18 cellular contexts compared by ENCODE assay signal in genomic region chr2:179247318-179248023, GRCh38. TPM values are rescaled to one million over a fixed set of nuclear protein-coding genes. Genes with fewer than 3 reads are reported as not detected.
DNase-seq lines count a peak whose midpoint lies in the region; ATAC-seq and TF ChIP-seq lines count a peak whose summit lies in the region.
"Had no signal": no experiment of that assay in that cellular context is flagged by ENCODE, and none has a peak within 500 bp of the region (broad histone marks: within the 10 kb centered on the region; RNA-seq: fewer than 3 reads in every experiment).

No MANE protein-coding gene starts in this region.

- H3K27ac ChIP-seq in DND-41 (ENCODE audit: low read length), result no peak overlapping the region
- H3K27ac ChIP-seq: upper lobe of left lung had no signal

- no peaks in the 10 kb centered on the region for H3K27me3 Mint-ChIP-seq in activated naive CD8-positive, alpha-beta T cell treated with anti-CD3 and anti-CD28 coated beads for 36 hours

- TF ChIP-seq CTCF in DND-41 (IDR thresholded peaks at IDR 0.05; ENCODE audit: borderline replicate concordance, extremely low read depth, low read length, poor library complexity, severe bottlenecking), result no peak

- peaks cover 6% of the 10 kb centered on the region; the same call in 1 of the 2 replicates for H4K20me1 ChIP-seq in DND-41 (ENCODE audit: insufficient read depth, low read length)

- H3K27me3 ChIP-seq in DND-41 (ENCODE audit: insufficient read depth, low read length, poor library complexity), result no peaks in the 10 kb centered on the region
- H3K27me3 ChIP-seq: upper lobe of left lung had no signal

- H3K36me3 ChIP-seq in DND-41 (ENCODE audit: insufficient read depth, low read length), result no peaks in the 10 kb centered on the region
- H3K36me3 ChIP-seq: upper lobe of left lung had no signal

- peaks cover 13% of the 10 kb centered on the region; the same call in 1 of the 2 replicates for H3K4me1 ChIP-seq in DND-41 (ENCODE audit: insufficient read depth, low read length)

- peaks cover 60% of the 10 kb centered on the region for H3K79me2 ChIP-seq in DND-41 (ENCODE audit: insufficient read depth, low read length)

- H3K4me1 Mint-ChIP-seq in activated naive CD8-positive, alpha-beta T cell treated with anti-CD3 and anti-CD28 coated beads for 36 hours, result peaks cover 28% of the 10 kb centered on the region

- H3K27ac Mint-ChIP-seq in activated naive CD8-positive, alpha-beta T cell treated with anti-CD3 and anti-CD28 coated beads for 36 hours, result peak overlapping the region; percentile 38

- H3K4me3 ChIP-seq in DND-41 (ENCODE audit: low read depth in 1 of 2, low read length in 2 of 2), result no peak overlapping the region
- H3K4me3 ChIP-seq: mucosa of descending colon, upper lobe of left lung had no signal

- no peak for DNase-seq in DND-41
- no peak for DNase-seq in activated naive CD8-positive, alpha-beta T cell treated with anti-CD3 and anti-CD28 coated beads for 36 hours
- no peak for DNase-seq in mesenteric fat pad (ENCODE audit: low spot score)
- no peak for DNase-seq in NCI-H526 (lab: John Stamatoyannopoulos, UW)
- DNase-seq: activated CD4-positive, alpha-beta T cell treated with anti-CD3 and anti-CD28 coated beads, Interleukin-2, amount 50 U/mL, for 48 hours; activated gamma-delta T cell treated with Interleukin-2 at 50 U/mL for 16 hours; DMS53; effector memory CD4-positive, alpha-beta T cell; mucosa of descending colon; NCI-H2029; NCI-H774; posterior cingulate gyrus; T1000; upper lobe of left lung had no signal

- no peak overlapping the region for H3K4me3 Mint-ChIP-seq in activated naive CD8-positive, alpha-beta T cell treated with anti-CD3 and anti-CD28 coated beads for 36 hours

- H2AFZ ChIP-seq in DND-41 (ENCODE audit: low read depth, low read length), result no peak overlapping the region

- peaks cover 7% of the 10 kb centered on the region for H3K9me3 Mint-ChIP-seq in activated naive CD8-positive, alpha-beta T cell treated with anti-CD3 and anti-CD28 coated beads for 36 hours

- peaks cover 5% of the 10 kb centered on the region for H3K36me3 Mint-ChIP-seq in activated naive CD8-positive, alpha-beta T cell treated with anti-CD3 and anti-CD28 coated beads for 36 hours

- peak overlapping the region; percentile 39; the same call in 1 of the 2 replicates for H3K4me2 ChIP-seq in DND-41 (ENCODE audit: insufficient read depth, low read length)

- no peaks in the 10 kb centered on the region for H3K9me3 ChIP-seq in DND-41 (ENCODE audit: insufficient read depth, low read length, severe bottlenecking)
- H3K9me3 ChIP-seq: mucosa of descending colon, upper lobe of left lung had no signal

- 0 out of 3 replicates have a peak, but pooled peaks have one; percentile 27 for ATAC-seq in DND-41 (ENCODE audit: insufficient read depth, low read depth)
- ATAC-seq in GM19452 (IDR thresholded peaks at IDR 0.05; ENCODE audit: unreplicated experiment), result peak; percentile 45
- ATAC-seq in HG02973 (IDR thresholded peaks at IDR 0.05; ENCODE audit: unreplicated experiment), result peak; percentile 44
- ATAC-seq in GM18519 (IDR thresholded peaks at IDR 0.05; ENCODE audit: low FRiP score, unreplicated experiment), result no peak
- ATAC-seq in GM19397 (IDR thresholded peaks at IDR 0.05; ENCODE audit: unreplicated experiment), result no peak
- ATAC-seq: mucosa of descending colon had no signal

- H3K9ac ChIP-seq in DND-41 (ENCODE audit: low read depth, low read length), result no peak overlapping the region

RNA-seq across cellular contexts. Expression of gene SESTD1, which starts 17.2 kb away (rescaled TPM):
- total RNA-seq in activated naive CD8-positive, alpha-beta T cell treated with anti-CD3 and anti-CD28 coated beads for 36 hours, result 1 to 10 TPM; 4.4 to 5.7 TPM
- total RNA-seq in mesenteric fat pad, result 167 TPM

Comparison
In these comparisons a context has a peak if more than half of its experiments do, and no peak if none do; other contexts are left out.
1. ATAC-seq: peak in DND-41 (single experiment), GM19452 (single experiment) and HG02973 (single experiment); none in GM18519 (single experiment) and GM19397 (single experiment).
2. RNA of gene SESTD1, which starts 17.2 kb away (total RNA-seq): 167 TPM in mesenteric fat pad (single experiment); 4.4 to 5.7 TPM in activated naive CD8-positive, alpha-beta T cell treated with anti-CD3 and anti-CD28 coated beads for 36 hours; every median in the first group is over 10 times any median in the second.